In genomic region chr3:11716576-11717250, GRCh38 we compare ENCODE assay signal across 13 cellular contexts.
DNase-seq lines count a peak whose midpoint lies in the region; ATAC-seq and TF ChIP-seq lines count a peak whose summit lies in the region.
"Had no signal": no experiment of that assay in that cellular context is flagged by ENCODE, and none has a peak within 500 bp of the region (broad histone marks: within the 10 kb centered on the region; RNA-seq: fewer than 3 reads in every experiment).

No MANE protein-coding gene starts in this region.

- peak overlapping the region; percentile 46 for H3K27ac Mint-ChIP-seq in activated naive CD4-positive, alpha-beta T cell treated with anti-CD3 and anti-CD28 coated beads, Interleukin-2, amount 50 U/mL, for 24 hours
- peak overlapping the region; percentile 99 for H3K27ac Mint-ChIP-seq in mesothelial cell of epicardium

- H3K27me3 ChIP-seq in mammary epithelial cell (ENCODE audit: insufficient read depth, low read length) (no peaks in the 10 kb centered on the region), upper lobe of right lung (no peaks in the 10 kb centered on the region)

- peaks cover 4% of the 10 kb centered on the region for H3K36me3 Mint-ChIP-seq in activated naive CD4-positive, alpha-beta T cell treated with anti-CD3 and anti-CD28 coated beads, Interleukin-2, amount 50 U/mL, for 24 hours
- peaks cover 3% of the 10 kb centered on the region for H3K36me3 Mint-ChIP-seq in mesothelial cell of epicardium

- peaks cover 16% of the 10 kb centered on the region for H3K4me1 Mint-ChIP-seq in activated naive CD4-positive, alpha-beta T cell treated with anti-CD3 and anti-CD28 coated beads, Interleukin-2, amount 50 U/mL, for 24 hours
- peaks cover 40% of the 10 kb centered on the region for H3K4me1 Mint-ChIP-seq in mesothelial cell of epicardium

- under 1% methylated on average over 6 of the region's 6 CpGs for WGBS in mammary epithelial cell (ENCODE audit: low coverage, missing lambda C conversion rate)

- H3K4me3 Mint-ChIP-seq in activated naive CD4-positive, alpha-beta T cell treated with anti-CD3 and anti-CD28 coated beads, Interleukin-2, amount 50 U/mL, for 24 hours, result no peak overlapping the region
- peak overlapping the region; percentile 37 for H3K4me3 Mint-ChIP-seq in mesothelial cell of epicardium

- H3K4me2 ChIP-seq in mammary epithelial cell (ENCODE audit: insufficient read depth, low read depth, low read length), result peak overlapping the region; percentile 93

- no peak for TF ChIP-seq CTCF in mammary epithelial cell (conservative IDR thresholded peaks at IDR 0.05 in 1 of 2, IDR thresholded peaks at IDR 0.05 in 1 of 2; ENCODE audit: extremely low read depth in 1 of 2, insufficient read depth in 1 of 2, low read depth in 1 of 2, low read length in 2 of 2)
- no peak for TF ChIP-seq CTCF in mesothelial cell of epicardium (IDR thresholded peaks at IDR 0.05; ENCODE audit: unreplicated experiment)
- TF ChIP-seq CTCF in upper lobe of right lung (IDR thresholded peaks at IDR 0.05), result no peak

- no peaks in the 10 kb centered on the region for H4K20me1 ChIP-seq in mammary epithelial cell (ENCODE audit: insufficient read depth, low read length)

- no TSS peak for BruUV-seq in mammary epithelial cell (replicated peaks; lab: Mats Ljungman, UMichigan)

- H3K4me3 ChIP-seq in mammary epithelial cell (replicated peaks in 1 of 3; ENCODE audit: insufficient read depth in 1 of 3, low read depth in 2 of 3, low read length in 3 of 3) (peak overlapping the region; percentile 13 to 83 (median 59)), upper lobe of right lung (peak overlapping the region; percentile 91)

- H3K4me1 ChIP-seq in mammary epithelial cell (ENCODE audit: insufficient read depth, low read length), result peaks cover 40% of the 10 kb centered on the region
- H3K4me1 ChIP-seq in upper lobe of right lung, result no peaks in the 10 kb centered on the region

- H3K36me3 ChIP-seq in mammary epithelial cell (ENCODE audit: insufficient read depth, low read length) (no peaks in the 10 kb centered on the region), upper lobe of right lung (no peaks in the 10 kb centered on the region)
- H3K36me3 ChIP-seq: HAP-1, neutrophil had no signal

- intact Hi-C loops in mammary epithelial cell (cut with micrococcal nuclease) (no loop called here), upper lobe of right lung (cut with DNase I) (no loop called here)

- ATAC-seq in upper lobe of right lung (no peak), GM18867 (IDR thresholded peaks at IDR 0.05; ENCODE audit: unreplicated experiment) (no peak)

- H2AFZ ChIP-seq in mammary epithelial cell (ENCODE audit: low read depth, low read length), result no peak overlapping the region

- no peaks in the 10 kb centered on the region for H3K9me3 ChIP-seq in mammary epithelial cell (replicated peaks; ENCODE audit: insufficient read depth, low read length)
- no peaks in the 10 kb centered on the region for H3K9me3 ChIP-seq in upper lobe of right lung
- H3K9me3 ChIP-seq: HAP-1, neutrophil had no signal

- H3K27me3 Mint-ChIP-seq in activated naive CD4-positive, alpha-beta T cell treated with anti-CD3 and anti-CD28 coated beads, Interleukin-2, amount 50 U/mL, for 24 hours, result peaks cover 2% of the 10 kb centered on the region
- H3K27me3 Mint-ChIP-seq in mesothelial cell of epicardium (ENCODE audit: low read depth), result no peaks in the 10 kb centered on the region

- no peaks in the 10 kb centered on the region for H3K9me3 Mint-ChIP-seq in activated naive CD4-positive, alpha-beta T cell treated with anti-CD3 and anti-CD28 coated beads, Interleukin-2, amount 50 U/mL, for 24 hours
- no peaks in the 10 kb centered on the region for H3K9me3 Mint-ChIP-seq in mesothelial cell of epicardium

- H3K27ac ChIP-seq in mammary epithelial cell (ENCODE audit: insufficient read depth, low read depth, low read length) (peak overlapping the region; percentile 93), upper lobe of right lung (peak overlapping the region; percentile 93)
- H3K27ac ChIP-seq: neutrophil had no signal

- in situ Hi-C loops in mammary epithelial cell (cut with MboI; ENCODE audit: low sequenced_read_pairs in 2 of 2), result no loop called here

- dilution Hi-C loops in mammary epithelial cell (cut with HindIII; ENCODE audit: low sequenced_read_pairs), result no loop called here

- CTCF ChIA-PET in mammary epithelial cell (lab: Charles Lee; ENCODE audit: low non-redundant PET), result interaction anchor here (0.5 kb wide), 1 partner anchor 78 kb away, joined by 10 read pairs; no protein-coding TSS in a partner anchor

- H3K9ac ChIP-seq in mammary epithelial cell (ENCODE audit: insufficient read depth, low read length), result peak overlapping the region; percentile 81

- H3K79me2 ChIP-seq in mammary epithelial cell (ENCODE audit: insufficient read depth, low read length), result peaks cover 77% of the 10 kb centered on the region

- no peak for DNase-seq in activated naive CD4-positive, alpha-beta T cell treated with anti-CD3 and anti-CD28 coated beads, Interleukin-2, amount 50 U/mL, for 16 hours
- DNase-seq in mammary epithelial cell, result peak; percentile 60
- no peak for DNase-seq in mesothelial cell of epicardium (ENCODE audit: low spot score in 2 of 2, unreplicated experiment in 2 of 2)
- no peak for DNase-seq in upper lobe of right lung
- DNase-seq in NCI-H526 (lab: John Stamatoyannopoulos, UW), result no peak
- no peak for DNase-seq in NCI-H2029 treated with DMSO at 0.1 percent for 48 hours (lab: John Stamatoyannopoulos, UW)
- DNase-seq: activated T-cell treated with anti-CD3 and anti-CD28 coated beads for 4 hours, DMS 273 treated with DMSO at 0.1 percent for 48 hours, islet precursor cell had no signal
